In genomic region chr1:1088801-1089680, GRCh38 we compare ENCODE assay signal across 21 cellular contexts. TPM values are rescaled to one million over a fixed set of nuclear protein-coding genes. Genes with fewer than 3 reads are reported as not detected.
DNase-seq lines count a peak whose midpoint lies in the region; ATAC-seq and TF ChIP-seq lines count a peak whose summit lies in the region.
"Had no signal": no experiment of that assay in that cellular context is flagged by ENCODE, and none has a peak within 500 bp of the region (broad histone marks: within the 10 kb centered on the region; RNA-seq: fewer than 3 reads in every experiment).

No MANE protein-coding gene starts in this region.

- H3K36me3 Mint-ChIP-seq in neural crest cell (ENCODE audit: low read depth): peaks cover 3% of the 10 kb centered on the region

- no peaks in the 10 kb centered on the region for H3K9me3 Mint-ChIP-seq in neural crest cell
- H3K9me3 Mint-ChIP-seq: nephron had no signal

- H3K4me3 Mint-ChIP-seq in neural crest cell: no peak overlapping the region
- H3K4me3 Mint-ChIP-seq: nephron had no signal

- no peaks in the 10 kb centered on the region for H3K27me3 ChIP-seq in heart right ventricle
- H3K27me3 ChIP-seq: body of pancreas, colonic mucosa, hepatocyte, suprapubic skin had no signal

- ATAC-seq in Right ventricle myocardium superior (ENCODE audit: poor library complexity): no peak
- no peak for ATAC-seq in heart right ventricle
- no peak for ATAC-seq in HG03520 (IDR thresholded peaks at IDR 0.05; ENCODE audit: unreplicated experiment)
- no peak for ATAC-seq in GM18861 (IDR thresholded peaks at IDR 0.05; ENCODE audit: unreplicated experiment)
- no peak for ATAC-seq in omental fat pad (ENCODE audit: low FRiP score)
- ATAC-seq: body of pancreas had no signal

- no peaks in the 10 kb centered on the region for H3K9me3 ChIP-seq in heart right ventricle
- H3K9me3 ChIP-seq: body of pancreas, colonic mucosa, suprapubic skin had no signal

- DNase-seq in Right ventricle myocardium superior: peak; percentile 37
- no peak for DNase-seq in heart right ventricle
- peak; percentile 55 for DNase-seq in coronary artery (ENCODE audit: low spot score)
- DNase-seq in neural crest cell (ENCODE audit: low read depth, low spot score): no peak
- no peak for DNase-seq in omental fat pad (ENCODE audit: low spot score)
- DNase-seq: activated CD4-positive, alpha-beta T cell treated with anti-CD3 and anti-CD28 coated beads for 4 hours; body of pancreas; colonic mucosa; DMS79 treated with DMSO at 0.1 percent for 48 hours; KG1; MV-4-11; NCI-H1930; NCI-H446 treated with DMSO at 0.1 percent for 48 hours; stimulated activated CD4-positive, alpha-beta T cell treated with anti-CD3 and anti-CD28 coated beads, Interleukin-12 subunit alpha, Interleukin-12 subunit beta, amount 100 ng/mL, for 4 hours; SW 1271 had no signal

- intact Hi-C loops in Right ventricle myocardium superior (cut with DNase I): no loop called here
- intact Hi-C loops in heart right ventricle (cut with DNase I): no loop called here

- TF ChIP-seq CTCF in heart right ventricle (IDR thresholded peaks at IDR 0.05) (no peak), coronary artery (IDR thresholded peaks at IDR 0.05) (no peak), neural crest cell (conservative IDR thresholded peaks at IDR 0.05) (no peak), omental fat pad (IDR thresholded peaks at IDR 0.05) (no peak)

- no peaks in the 10 kb centered on the region for H3K27me3 Mint-ChIP-seq in neural crest cell (ENCODE audit: low read depth)

- no peaks in the 10 kb centered on the region for H3K36me3 ChIP-seq in heart right ventricle
- H3K36me3 ChIP-seq: colonic mucosa had no signal

- H3K27ac ChIP-seq in heart right ventricle (no peak overlapping the region), coronary artery (no peak overlapping the region)
- H3K27ac ChIP-seq: body of pancreas, colonic mucosa, hepatocyte, suprapubic skin had no signal

- 92 to 94% methylated on average over 42 to 46 of the region's 46 CpGs for WGBS in heart right ventricle, 2 donors

- H3K27ac Mint-ChIP-seq in neural crest cell (ENCODE audit: unreplicated experiment): peak overlapping the region; percentile 35
- H3K27ac Mint-ChIP-seq: nephron had no signal

- H3K4me1 Mint-ChIP-seq in neural crest cell: peaks cover 4% of the 10 kb centered on the region
- H3K4me1 Mint-ChIP-seq: nephron had no signal

- H3K4me1 ChIP-seq in heart right ventricle: no peaks in the 10 kb centered on the region
- H3K4me1 ChIP-seq: body of pancreas, colonic mucosa, suprapubic skin had no signal

- H3K4me3 ChIP-seq in heart right ventricle (no peak overlapping the region), coronary artery (no peak overlapping the region)
- H3K4me3 ChIP-seq: body of pancreas, colonic mucosa, hepatocyte, suprapubic skin had no signal

RNA-seq across cellular contexts. Expression of gene RNF223, which starts 14.9 kb away (rescaled TPM):
- total RNA-seq in Right ventricle myocardium superior (not detected), heart right ventricle (not detected), neural crest cell (not detected in 2 replicates), omental fat pad (not detected)
- polyA plus RNA-seq in heart right ventricle: not detected
- total RNA-seq: endothelial cell of umbilical vein had no signal
- polyA plus RNA-seq: endothelial cell of umbilical vein had no signal

RNA-seq across cellular contexts. Expression of gene C1orf159, which starts 26.8 kb away (rescaled TPM):
- total RNA-seq in Right ventricle myocardium superior (2.4 TPM), heart right ventricle (1 to 10 TPM; 2.9 to 6.0 (median 3.5) TPM), neural crest cell (26.1 and 26.2 TPM in 2 replicates), omental fat pad (10 to 100 TPM in 2 of 4 donors, 1 to 10 TPM in 2; 5.6 to 12.0 (median 9.5) TPM)
- polyA plus RNA-seq in heart right ventricle: 10 to 100 TPM in 1 of 2 donors, 1 to 10 TPM in 1; 7.1 to 14.0 TPM

Comparison
In these comparisons a context has a peak if more than half of its experiments do, and no peak if none do; other contexts are left out.
1. DNase-seq: peak in Right ventricle myocardium superior (single experiment) and coronary artery (single experiment); none in heart right ventricle (0 of 2), neural crest cell (single experiment) and omental fat pad (single experiment).